8 cellular contexts compared by ENCODE assay signal in genomic region chr2:152175368-152176112, GRCh38.
DNase-seq lines count a peak whose midpoint lies in the region; FAIRE-seq and TF ChIP-seq lines count a peak whose summit lies in the region.

STAM2 (minus strand) TSS chr2:152175763; CDS start chr2:152175642, 121 bp downstream.

- H3K36me3 Mint-ChIP-seq in nephron (ENCODE audit: low read depth) = peaks cover 3% of the 10 kb centered on the region
- H3K36me3 Mint-ChIP-seq in stimulated activated naive CD8-positive, alpha-beta T cell treated with anti-CD3 and anti-CD28 coated beads, Interleukin-15, Interleukin-2, amounts not matched to agents 100 ng/mL and 50 ng/mL, for 24 hours (ENCODE audit: low read depth) = peaks cover 3% of the 10 kb centered on the region

- no peaks in the 10 kb centered on the region for H3K9me3 Mint-ChIP-seq in nephron
- H3K9me3 Mint-ChIP-seq in stimulated activated naive CD8-positive, alpha-beta T cell treated with anti-CD3 and anti-CD28 coated beads, Interleukin-15, Interleukin-2, amounts not matched to agents 100 ng/mL and 50 ng/mL, for 24 hours = no peaks in the 10 kb centered on the region

- FAIRE-seq in G401.6 (lab: Jason Lieb, UNC) (peak; percentile 92), H54 (lab: Jason Lieb, UNC) (peak; percentile 84)

- peak within 1 kb of the TSS; percentile 100 for H3K27ac Mint-ChIP-seq in nephron
- peak within 1 kb of the TSS; percentile 99 for H3K27ac Mint-ChIP-seq in stimulated activated naive CD8-positive, alpha-beta T cell treated with anti-CD3 and anti-CD28 coated beads, Interleukin-15, Interleukin-2, amounts not matched to agents 100 ng/mL and 50 ng/mL, for 24 hours

- H3K4me3 Mint-ChIP-seq in nephron = peak within 1 kb of the TSS; percentile 98 to 100 (median 99)
- peak within 1 kb of the TSS; percentile 94 for H3K4me3 Mint-ChIP-seq in stimulated activated naive CD8-positive, alpha-beta T cell treated with anti-CD3 and anti-CD28 coated beads, Interleukin-15, Interleukin-2, amounts not matched to agents 100 ng/mL and 50 ng/mL, for 24 hours

- TF ChIP-seq CTCF in fibroblast of pulmonary artery (IDR thresholded peaks at IDR 0.05; ENCODE audit: low read length, missing control alignments) (peak; percentile 86), nephron (IDR thresholded peaks at IDR 0.05; ENCODE audit: unreplicated experiment in 3 of 3) (peak; percentile 97 to 99 (median 99))

- no peaks in the 10 kb centered on the region for H3K27me3 Mint-ChIP-seq in nephron (ENCODE audit: low read depth)
- no peaks in the 10 kb centered on the region for H3K27me3 Mint-ChIP-seq in stimulated activated naive CD8-positive, alpha-beta T cell treated with anti-CD3 and anti-CD28 coated beads, Interleukin-15, Interleukin-2, amounts not matched to agents 100 ng/mL and 50 ng/mL, for 24 hours

- H3K4me1 Mint-ChIP-seq in nephron = peaks cover 19% of the 10 kb centered on the region
- H3K4me1 Mint-ChIP-seq in stimulated activated naive CD8-positive, alpha-beta T cell treated with anti-CD3 and anti-CD28 coated beads, Interleukin-15, Interleukin-2, amounts not matched to agents 100 ng/mL and 50 ng/mL, for 24 hours (ENCODE audit: low read depth) = peaks cover 38% of the 10 kb centered on the region

- DNase-seq in H54 (ENCODE audit: insufficient read length, low spot score) (peak; percentile 79), LoVo (ENCODE audit: low spot score) (peak; percentile 88), SHP77 (lab: John Stamatoyannopoulos, UW) (peak; percentile 66 to 68), fibroblast of pulmonary artery (ENCODE audit: low read depth) (peak; percentile 94)
- peak; percentile 90 for DNase-seq in activated effector memory CD4-positive, alpha-beta T cell treated with Interleukin-2 at 50 U/mL for 16 hours

- H3K4me3 ChIP-seq in fibroblast of pulmonary artery (replicated peaks; ENCODE audit: low read depth, low read length) = peak within 1 kb of the TSS; percentile 98

- peak; percentile 82 for TF ChIP-seq POLR2A in H54 (IDR thresholded peaks at IDR 0.05; ENCODE audit: low read depth, low read length)

Comparison
In these comparisons a context has a peak if more than half of its experiments do, and no peak if none do; other contexts are left out.
1. Peak in every context shown above with its lines: DNase-seq and H3K4me3 ChIP-seq.